In the genomic region with DNA sequence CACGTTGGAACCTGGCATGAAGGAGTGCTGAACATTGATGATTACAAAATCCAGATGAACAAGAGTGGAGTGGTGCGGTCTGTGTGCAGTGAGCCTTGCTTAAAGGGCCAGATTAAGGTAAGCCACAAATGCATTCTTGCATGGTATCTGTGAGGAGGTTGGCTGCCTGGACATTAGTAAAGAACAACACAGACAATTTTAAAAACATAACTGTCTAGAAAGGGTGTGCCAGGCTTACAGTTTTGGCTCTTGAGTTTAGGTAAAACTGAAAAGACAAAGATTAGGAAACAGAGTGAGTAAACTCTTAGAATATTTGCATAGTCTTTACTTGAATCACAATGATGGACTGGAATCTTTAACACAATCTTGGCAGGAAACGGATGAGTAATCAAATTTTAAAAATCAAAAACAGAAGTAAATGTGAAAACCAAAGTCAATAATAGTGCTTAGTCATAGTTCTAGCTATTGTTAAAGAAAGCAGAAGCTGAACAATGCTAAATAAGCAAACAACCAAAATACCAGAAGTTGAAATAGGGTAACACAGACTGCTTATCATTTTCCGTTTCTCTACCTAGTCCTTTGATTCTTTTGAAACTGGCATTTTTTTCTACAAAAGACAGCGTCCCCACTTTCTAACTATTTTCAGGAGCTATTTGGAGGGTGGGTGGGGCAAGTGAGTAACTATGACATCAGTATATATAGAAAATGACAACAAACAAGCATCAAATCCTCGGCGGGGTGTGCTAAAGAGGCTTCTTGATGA, we compare ENCODE assay signal across 9 cellular contexts.
DNase-seq lines count a peak whose midpoint lies in the region; ATAC-seq, FAIRE-seq and TF ChIP-seq lines count a peak whose summit lies in the region.
"Had no signal": no experiment of that assay in that cellular context is flagged by ENCODE, and none has a peak within 500 bp of the region (broad histone marks: within the 10 kb centered on the region; RNA-seq: fewer than 3 reads in every experiment).

No MANE protein-coding gene starts in this region.

- H3K9me3 ChIP-seq in neutrophil: no peaks in the 10 kb centered on the region

- no peak overlapping the region for H3K4me3 Mint-ChIP-seq in activated T-helper 2 cell treated with anti-CD3 and anti-CD28 coated beads, Interferon-gamma antibody, Interleukin-2, Interleukin-4, amounts not matched to agents 10 μg/mL and 5 μg/mL and 100 μg/mL, durations not matched to agents 14 hours and 24 hours and 36 hours (ENCODE audit: low read depth)
- H3K4me3 Mint-ChIP-seq in immature natural killer cell: no peak overlapping the region

- peak; percentile 54 for ATAC-seq in GM19455 (IDR thresholded peaks at IDR 0.05; ENCODE audit: unreplicated experiment)
- peak; percentile 64 for ATAC-seq in HG03565 (IDR thresholded peaks at IDR 0.05; ENCODE audit: unreplicated experiment)

- intact Hi-C loops in activated T-helper 2 cell treated with anti-CD3 and anti-CD28 coated beads, Interferon-gamma antibody, Interleukin-2, Interleukin-4, amounts not matched to agents 10 μg/mL and 5 μg/mL and 100 μg/mL, durations not matched to agents 14 hours and 24 hours and 36 hours (cut with micrococcal nuclease): loop anchor here (10.0 kb wide), 1 partner anchor 393 kb away; a partner anchor contains a TSS

- no peaks in the 10 kb centered on the region for H3K4me1 ChIP-seq in neutrophil (ENCODE audit: control insufficient read depth in 1 of 2, insufficient read depth in 1 of 2, low read depth in 1 of 2, low read length in 1 of 2)

- peaks cover 9% of the 10 kb centered on the region for H3K27me3 ChIP-seq in neutrophil

- H3K36me3 ChIP-seq in neutrophil: no peaks in the 10 kb centered on the region

- peak overlapping the region; percentile 56 for H3K27ac Mint-ChIP-seq in activated T-helper 2 cell treated with anti-CD3 and anti-CD28 coated beads, Interferon-gamma antibody, Interleukin-2, Interleukin-4, amounts not matched to agents 10 μg/mL and 5 μg/mL and 100 μg/mL, durations not matched to agents 14 hours and 24 hours and 36 hours
- H3K27ac Mint-ChIP-seq in immature natural killer cell: no peak overlapping the region

- no peaks in the 10 kb centered on the region for H3K27me3 Mint-ChIP-seq in activated T-helper 2 cell treated with anti-CD3 and anti-CD28 coated beads, Interferon-gamma antibody, Interleukin-2, Interleukin-4, amounts not matched to agents 10 μg/mL and 5 μg/mL and 100 μg/mL, durations not matched to agents 14 hours and 24 hours and 36 hours (ENCODE audit: low read depth)
- no peaks in the 10 kb centered on the region for H3K27me3 Mint-ChIP-seq in immature natural killer cell (ENCODE audit: low read depth in 3 of 3)

- H3K9me3 Mint-ChIP-seq in activated T-helper 2 cell treated with anti-CD3 and anti-CD28 coated beads, Interferon-gamma antibody, Interleukin-2, Interleukin-4, amounts not matched to agents 10 μg/mL and 5 μg/mL and 100 μg/mL, durations not matched to agents 14 hours and 24 hours and 36 hours: no peaks in the 10 kb centered on the region
- peaks cover 0 to 9% (median 5%) of the 10 kb centered on the region in 6 donors for H3K9me3 Mint-ChIP-seq in immature natural killer cell

- peaks cover 18% of the 10 kb centered on the region for H3K4me1 Mint-ChIP-seq in activated T-helper 2 cell treated with anti-CD3 and anti-CD28 coated beads, Interferon-gamma antibody, Interleukin-2, Interleukin-4, amounts not matched to agents 10 μg/mL and 5 μg/mL and 100 μg/mL, durations not matched to agents 14 hours and 24 hours and 36 hours (ENCODE audit: low read depth)
- no peaks in the 10 kb centered on the region for H3K4me1 Mint-ChIP-seq in immature natural killer cell

- no peak overlapping the region for H3K4me3 ChIP-seq in neutrophil (ENCODE audit: low read depth in 1 of 2, low read length in 1 of 2)

- DNase-seq in AG20443 (ENCODE audit: low spot score): peak; percentile 67
- DNase-seq in activated T-helper 2 cell treated with anti-CD3 and anti-CD28 coated beads, Interferon-gamma antibody, Interleukin-2, Interleukin-4, amounts not matched to agents 10 μg/mL and 5 μg/mL and 100 μg/mL, durations not matched to agents 14 hours and 24 hours and 36 hours (ENCODE audit: low spot score): no peak
- DNase-seq in HTR-8/SVneo (ENCODE audit: insufficient read length, low spot score): no peak
- no peak for DNase-seq in germinal center (ENCODE audit: low spot score)
- no peak for DNase-seq in immature natural killer cell

- FAIRE-seq in HTR-8/SVneo (lab: Jason Lieb, UNC): no peak

- TF ChIP-seq CTCF in neutrophil (IDR thresholded peaks at IDR 0.05): no peak

- no peaks in the 10 kb centered on the region for H3K36me3 Mint-ChIP-seq in activated T-helper 2 cell treated with anti-CD3 and anti-CD28 coated beads, Interferon-gamma antibody, Interleukin-2, Interleukin-4, amounts not matched to agents 10 μg/mL and 5 μg/mL and 100 μg/mL, durations not matched to agents 14 hours and 24 hours and 36 hours (ENCODE audit: low read depth)
- H3K36me3 Mint-ChIP-seq in immature natural killer cell: no peaks in the 10 kb centered on the region

- H3K27ac ChIP-seq in neutrophil: peak overlapping the region; percentile 50
- H3K27ac ChIP-seq: HL-60 had no signal
